10 cellular contexts compared by ENCODE assay signal in genomic region chr13:24097064-24097463, GRCh38.
DNase-seq lines count a peak whose midpoint lies in the region; ATAC-seq and TF ChIP-seq lines count a peak whose summit lies in the region.
"Had no signal": no experiment of that assay in that cellular context is flagged by ENCODE, and none has a peak within 500 bp of the region (broad histone marks: within the 10 kb centered on the region; RNA-seq: fewer than 3 reads in every experiment).

No MANE protein-coding gene starts in this region.

- H3K36me3 ChIP-seq in GM23248 (ENCODE audit: low read depth) (no peaks in the 10 kb centered on the region), H7 (replicated peaks; ENCODE audit: control insufficient read depth, insufficient read depth, low read length) (no peaks in the 10 kb centered on the region)

- H3K79me2 ChIP-seq in GM23248 (ENCODE audit: insufficient read depth): no peaks in the 10 kb centered on the region
- H3K79me2 ChIP-seq: parathyroid adenoma had no signal

- H3K27me3 Mint-ChIP-seq in T-helper 1 cell treated with Interleukin-12 subunit alpha and Interleukin-12 subunit beta and Interleukin-4 antibody, amounts not matched to agents 30 μg/mL and 1 μg/mL, for 36 hours (ENCODE audit: low read depth): peaks cover 25% of the 10 kb centered on the region

- H3F3A ChIP-seq in GM23248 (ENCODE audit: insufficient read depth): peaks cover 11% of the 10 kb centered on the region; the same call in 1 of the 2 replicates

- 55 to 57% methylated on average over 4 of the region's 4 CpGs for WGBS in GM23248 (ENCODE audit: low coverage in 1 of 2, low lambda C conversion rate in 2 of 2, missing lambda C conversion rate in 2 of 2), 2 experiments

- H3K27ac ChIP-seq in GM23248: peak overlapping the region; percentile 36
- H3K27ac ChIP-seq: parathyroid adenoma had no signal

- peak overlapping the region; percentile 41 for H3K4me3 Mint-ChIP-seq in T-helper 1 cell treated with Interleukin-12 subunit alpha and Interleukin-12 subunit beta and Interleukin-4 antibody, amounts not matched to agents 30 μg/mL and 1 μg/mL, for 36 hours

- peaks cover 17% of the 10 kb centered on the region for H3K4me1 Mint-ChIP-seq in T-helper 1 cell treated with Interleukin-12 subunit alpha and Interleukin-12 subunit beta and Interleukin-4 antibody, amounts not matched to agents 30 μg/mL and 1 μg/mL, for 36 hours (ENCODE audit: low read depth)

- peak overlapping the region; percentile 15 for H3K4me2 ChIP-seq in GM23248 (ENCODE audit: unreplicated experiment)

- peak overlapping the region; percentile 76 for H3K27ac Mint-ChIP-seq in T-helper 1 cell treated with Interleukin-12 subunit alpha and Interleukin-12 subunit beta and Interleukin-4 antibody, amounts not matched to agents 30 μg/mL and 1 μg/mL, for 36 hours

- POLR2A ChIA-PET in GM10248 (lab: Yijun Ruan, JAX): no interaction called here

- peaks cover 2% of the 10 kb centered on the region for H3K36me3 Mint-ChIP-seq in T-helper 1 cell treated with Interleukin-12 subunit alpha and Interleukin-12 subunit beta and Interleukin-4 antibody, amounts not matched to agents 30 μg/mL and 1 μg/mL, for 36 hours (ENCODE audit: low read depth)

- in situ Hi-C loops in GM23248 (cut with MboI): no loop called here

- H3K4me3 ChIP-seq in GM23248 (no peak overlapping the region), fibroblast of villous mesenchyme (ENCODE audit: low read depth, low read length) (no peak overlapping the region), H7 (ENCODE audit: insufficient read depth, low read depth, low read length) (no peak overlapping the region)

- peaks cover 13% of the 10 kb centered on the region for H3K4me1 ChIP-seq in GM23248 (ENCODE audit: insufficient read depth)
- H3K4me1 ChIP-seq: parathyroid adenoma had no signal

- H3K9ac ChIP-seq in GM23248: no peak overlapping the region
- H3K9ac ChIP-seq: parathyroid adenoma had no signal

- CTCF ChIA-PET in GM10248 (lab: Yijun Ruan, JAX): interaction anchor here (0.8 to 0.9 kb wide), 2 partner anchors 9 to 175 kb away, joined by 3 to 4 read pairs; no protein-coding TSS in a partner anchor

- no peaks in the 10 kb centered on the region for H3K9me2 ChIP-seq in GM23248 (ENCODE audit: insufficient read depth)

- peak overlapping the region; percentile 57 for H2AFZ ChIP-seq in GM23248
- H2AFZ ChIP-seq: parathyroid adenoma had no signal

- no peak for ATAC-seq in HG03565 (IDR thresholded peaks at IDR 0.05; ENCODE audit: unreplicated experiment)

- H3K9me3 Mint-ChIP-seq in T-helper 1 cell treated with Interleukin-12 subunit alpha and Interleukin-12 subunit beta and Interleukin-4 antibody, amounts not matched to agents 30 μg/mL and 1 μg/mL, for 36 hours: no peaks in the 10 kb centered on the region

- H3K27me3 ChIP-seq in GM23248 (replicated peaks; ENCODE audit: insufficient read depth): no peaks in the 10 kb centered on the region
- no peaks in the 10 kb centered on the region for H3K27me3 ChIP-seq in H7 (ENCODE audit: control insufficient read depth, insufficient read depth, low read length)

- TF ChIP-seq CTCF in fibroblast of villous mesenchyme (IDR thresholded peaks at IDR 0.05; ENCODE audit: insufficient read depth, low read depth, low read length): no peak
- no peak for TF ChIP-seq CTCF in GM10248 (IDR thresholded peaks at IDR 0.05; ENCODE audit: control extremely low read depth, extremely low read depth, low read depth, missing control alignments)

- DNase-seq in AG08395 (ENCODE audit: low spot score) (peak; percentile 14), GM23248 (peak; percentile 92), fibroblast of villous mesenchyme (ENCODE audit: low read depth) (peak; percentile 79), NCI-H2227 treated with DMSO at 0.1 percent for 48 hours (lab: John Stamatoyannopoulos, UW) (no peak), H7 (no peak), GM10248 (ENCODE audit: extremely low spot score) (no peak)
- DNase-seq: NCI-H226 had no signal

- no peaks in the 10 kb centered on the region for H4K20me1 ChIP-seq in GM23248 (ENCODE audit: insufficient read depth)

- H3K9me3 ChIP-seq in GM23248 (ENCODE audit: low read depth): no peaks in the 10 kb centered on the region

Comparison
In these comparisons a context has a peak if more than half of its experiments do, and no peak if none do; other contexts are left out.
1. DNase-seq: peak in AG08395 (single experiment), GM23248 (single experiment) and fibroblast of villous mesenchyme (single experiment); none in NCI-H2227 treated with DMSO at 0.1 percent for 48 hours (single experiment), H7 (single experiment) and GM10248 (single experiment).